In the genomic region with DNA sequence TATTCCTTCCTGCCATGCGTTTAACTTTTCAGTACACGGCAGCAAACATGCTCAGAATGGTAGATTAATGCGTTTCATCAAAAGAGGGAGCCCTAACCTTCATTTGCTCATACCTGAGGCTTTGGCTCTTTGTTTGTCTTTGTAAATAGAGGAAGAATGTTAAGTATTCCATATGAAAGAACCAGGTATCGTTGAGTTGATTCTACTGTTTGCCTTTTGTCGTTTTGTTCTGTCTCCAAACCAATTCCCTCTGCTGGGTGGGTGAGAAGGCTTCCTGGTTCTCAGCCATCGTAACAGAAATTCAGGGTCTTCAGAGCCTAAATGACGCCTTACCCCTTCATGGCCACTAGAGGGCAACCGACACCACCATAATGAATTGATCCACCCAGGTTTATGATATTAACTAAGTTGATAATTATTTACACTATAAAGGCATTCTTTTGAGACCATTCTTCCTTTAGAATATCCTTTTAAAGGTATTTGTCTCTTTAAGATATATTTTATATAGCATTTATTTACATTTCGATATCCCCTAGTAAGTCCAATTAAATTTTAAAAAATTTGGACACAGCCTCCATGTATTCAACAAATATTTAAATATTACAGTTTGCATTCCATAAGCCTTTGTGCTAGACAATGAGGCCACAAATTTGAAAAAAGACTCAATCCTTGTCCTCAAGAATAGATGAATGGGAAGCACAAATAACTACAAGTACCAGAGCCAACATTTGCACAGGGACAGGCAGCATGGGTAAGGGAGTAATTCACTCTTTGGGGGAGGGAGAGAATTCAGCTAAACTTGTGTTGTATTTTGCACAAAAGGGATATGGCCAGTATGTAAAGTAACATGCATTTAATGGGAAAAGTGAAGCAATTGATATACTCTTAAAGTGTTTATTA, we compare ENCODE assay signal across 8 cellular contexts. TPM values are rescaled to one million over a fixed set of nuclear protein-coding genes. Genes with fewer than 3 reads are reported as not detected.
DNase-seq lines count a peak whose midpoint lies in the region; ATAC-seq and TF ChIP-seq lines count a peak whose summit lies in the region.

No MANE protein-coding gene starts in this region.

- peak; percentile 85 for ATAC-seq in GM18505 (IDR thresholded peaks at IDR 0.05; ENCODE audit: unreplicated experiment)
- ATAC-seq in HG02970 (IDR thresholded peaks at IDR 0.05; ENCODE audit: low FRiP score, unreplicated experiment): peak; percentile 75

- POLR2A ChIA-PET in A673 (lab: Charles Lee; ENCODE audit: low non-redundant PET): no interaction called here

- H3K9me3 ChIP-seq in A673 (ENCODE audit: low read depth, low read length, poor library complexity, severe bottlenecking): no peaks in the 10 kb centered on the region
- no peaks in the 10 kb centered on the region for H3K9me3 ChIP-seq in breast epithelium

- intact Hi-C loops in A673 (cut with micrococcal nuclease; ENCODE audit: unreplicated experiment) (loop anchor here (1.0 to 10.0 kb wide), 3 partner anchors 146 to 356 kb away; partner anchors contain the start of gene CNDP2), breast epithelium (cut with DNase I; ENCODE audit: low total_unique reads) (loop anchor here (5.0 to 10.0 kb wide), 2 partner anchors 138 to 436 kb away; no protein-coding TSS in a partner anchor)

- H3K36me3 ChIP-seq in A673 (ENCODE audit: insufficient read depth, low read length, poor library complexity, severe bottlenecking) (no peaks in the 10 kb centered on the region), breast epithelium (no peaks in the 10 kb centered on the region)

- TF ChIP-seq POLR2A in GM18505 (IDR thresholded peaks at IDR 0.05; ENCODE audit: borderline replicate concordance, extremely low read depth, insufficient read depth, insufficient read length): no peak
- TF ChIP-seq POLR2A in breast epithelium (IDR thresholded peaks at IDR 0.05): no peak

- H3K27me3 ChIP-seq in A673 (replicated peaks; ENCODE audit: insufficient read depth, low read depth, low read length, poor library complexity): no peaks in the 10 kb centered on the region
- H3K27me3 ChIP-seq in breast epithelium: no peaks in the 10 kb centered on the region

- CTCF ChIA-PET in A673 (lab: Charles Lee): interaction anchor here (1.2 kb wide), 2 partner anchors 145 to 355 kb away, joined by 3 to 5 read pairs; no protein-coding TSS in a partner anchor

- TF ChIP-seq CTCF in A673 (conservative IDR thresholded peaks at IDR 0.05; ENCODE audit: low read depth, low read length) (peak; percentile 89), breast epithelium (IDR thresholded peaks at IDR 0.05) (peak; percentile 88 to 97 (median 90))

- peak overlapping the region; percentile 28 for H3K4me3 ChIP-seq in A673 (ENCODE audit: low read depth, low read length, poor library complexity, severe bottlenecking)
- H3K4me3 ChIP-seq in breast epithelium: peak overlapping the region in 2 of 3 donors; percentile 30 to 48

- H3K4me1 ChIP-seq in A673 (ENCODE audit: insufficient read depth, low read length, poor library complexity, severe bottlenecking) (no peaks in the 10 kb centered on the region), breast epithelium (no peaks in the 10 kb centered on the region)

- BruUV-seq in A673 (replicated peaks; lab: Mats Ljungman, UMichigan): no TSS peak

- DNase-seq in A673 (ENCODE audit: low spot score) (peak; percentile 75), NCI-H146 (lab: John Stamatoyannopoulos, UW) (peak; percentile 77), T-helper 9 cell (peak; percentile 8), breast epithelium (ENCODE audit: low spot score in 2 of 2) (peak in 1 of 2 donors; percentile 33), inferior parietal cortex (ENCODE audit: extremely low spot score) (peak; percentile 77)
- peak; percentile 40 for DNase-seq in stimulated activated CD4-positive, alpha-beta T cell treated with anti-CD3 and anti-CD28 coated beads, Interleukin-1b, Interleukin-23, amount 100 ng/mL, for 48 hours

- no peak overlapping the region for H3K27ac ChIP-seq in A673 (ENCODE audit: low read depth, low read length, poor library complexity, severe bottlenecking)
- H3K27ac ChIP-seq in breast epithelium: peak overlapping the region; percentile 29 to 39

RNA-seq across cellular contexts. Expression of gene TIMM21, which starts 48.1 kb away (rescaled TPM):
- 70.5 and 85.1 TPM in 2 replicates for total RNA-seq in A673 (2021)
- 10 to 100 TPM; 30.8 to 38.1 (median 35.9) TPM for total RNA-seq in breast epithelium

RNA-seq across cellular contexts. Expression of gene FBXO15, which starts 48.8 kb away (rescaled TPM):
- 2.4 and 2.5 TPM in 2 replicates for total RNA-seq in A673 (2021)
- 1 to 10 TPM in 1 of 3 donors, under 1 TPM in 2; 0.64 to 1.3 (median 0.73) TPM for total RNA-seq in breast epithelium
